In the genomic region with DNA sequence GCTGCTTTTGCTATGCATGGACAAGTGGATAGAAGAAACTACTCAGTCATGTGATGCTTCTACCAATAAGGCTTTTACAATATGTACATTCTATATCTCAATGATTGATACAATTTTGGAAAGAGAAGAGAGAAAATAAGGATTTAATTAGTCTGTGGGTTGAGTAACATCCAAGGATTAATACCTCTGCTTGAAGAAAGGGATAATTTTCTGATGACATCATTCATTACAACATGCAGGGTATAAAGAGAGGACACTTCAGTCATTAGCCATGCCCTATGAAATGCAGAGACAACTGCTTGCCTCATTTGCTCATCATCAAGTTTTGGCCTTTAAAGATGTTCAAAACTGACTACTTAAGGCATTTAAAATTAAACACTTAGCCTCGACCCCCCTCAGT, we compare ENCODE assay signal across 32 cellular contexts.
A peak's percentile ranks its signal among the peaks of the same experiment; 100 is the strongest.
DNase-seq lines count a peak whose midpoint lies in the region; FAIRE-seq and TF ChIP-seq lines count a peak whose summit lies in the region.
"Had no signal": no experiment of that assay in that cellular context is flagged by ENCODE, and none has a peak within 500 bp of the region (broad histone marks: within the 10 kb centered on the region; RNA-seq: fewer than 3 reads in every experiment).

No MANE protein-coding gene starts in this region.

- H2AFZ ChIP-seq in keratinocyte (ENCODE audit: control insufficient read depth, low read length) (no peak overlapping the region), neural progenitor cell (replicated peaks) (no peak overlapping the region)

- H3K9ac ChIP-seq in keratinocyte (ENCODE audit: control insufficient read depth, extremely low read depth, insufficient read depth, low read length) (no peak overlapping the region), neural progenitor cell (no peak overlapping the region)

- H3K36me3 ChIP-seq in A673 (ENCODE audit: insufficient read depth, low read length, poor library complexity, severe bottlenecking): no peaks in the 10 kb centered on the region
- no peaks in the 10 kb centered on the region for H3K36me3 ChIP-seq in keratinocyte (ENCODE audit: control insufficient read depth in 2 of 2, extremely low read depth in 1 of 2, insufficient read depth in 2 of 2, low read length in 2 of 2)
- H3K36me3 ChIP-seq in neural progenitor cell: no peaks in the 10 kb centered on the region
- H3K36me3 ChIP-seq: brain microvascular endothelial cell, gastroesophageal sphincter, HAP-1, SJCRH30, stomach, thyroid gland had no signal

- H3K27ac Mint-ChIP-seq in neural progenitor cell: no peak overlapping the region
- H3K27ac Mint-ChIP-seq: immature natural killer cell; naive thymus-derived CD4-positive, alpha-beta T cell had no signal

- no TSS peak for BruUV-seq in A673 (replicated peaks; lab: Mats Ljungman, UMichigan)

- H3K27me3 Mint-ChIP-seq in neural progenitor cell (ENCODE audit: insufficient read depth, low read depth): peaks cover 3% of the 10 kb centered on the region

- POLR2A ChIA-PET in A673 (lab: Charles Lee; ENCODE audit: low non-redundant PET): no interaction called here

- TF ChIP-seq CTCF in A673 (conservative IDR thresholded peaks at IDR 0.05; ENCODE audit: low read depth, low read length) (no peak), choroid plexus epithelial cell (conservative IDR thresholded peaks at IDR 0.05; ENCODE audit: low read depth, low read length) (no peak), keratinocyte (optimal IDR thresholded peaks at IDR 0.05 in 1 of 3, IDR thresholded peaks at IDR 0.05 in 1 of 3, conservative IDR thresholded peaks at IDR 0.05 in 1 of 3; ENCODE audit: extremely low read depth in 1 of 3, insufficient read depth in 2 of 3, low read length in 3 of 3) (no peak), neural progenitor cell (IDR thresholded peaks at IDR 0.05) (no peak)

- H3K9me3 ChIP-seq in A673 (ENCODE audit: low read depth, low read length, poor library complexity, severe bottlenecking) (no peaks in the 10 kb centered on the region), keratinocyte (ENCODE audit: control insufficient read depth, low read depth, low read length) (no peaks in the 10 kb centered on the region), neural progenitor cell (ENCODE audit: low read depth) (no peaks in the 10 kb centered on the region)
- H3K9me3 ChIP-seq: A549, gastroesophageal sphincter, HAP-1, SJCRH30, stomach, thyroid gland had no signal

- FAIRE-seq in keratinocyte (lab: Jason Lieb, UNC): peak; percentile 32
- FAIRE-seq: A549, endothelial cell of umbilical vein, GM18507, K562 had no signal

- H3K4me3 ChIP-seq in A673 (ENCODE audit: low read depth, low read length, poor library complexity, severe bottlenecking) (no peak overlapping the region), choroid plexus epithelial cell (ENCODE audit: low read depth, low read length) (no peak overlapping the region), keratinocyte (ENCODE audit: control insufficient read depth in 2 of 3, extremely low read depth in 1 of 3, insufficient read depth in 2 of 3, low read depth in 1 of 3, low read length in 3 of 3) (no peak overlapping the region), neural progenitor cell (no peak overlapping the region)
- H3K4me3 ChIP-seq: A549, gastroesophageal sphincter, HAP-1, K562, SJCRH30, stomach, thyroid gland had no signal

- dilution Hi-C loops in keratinocyte (cut with MboI; ENCODE audit: extremely low pct_ligation_motif_present, low sequenced_read_pairs): no loop called here

- no peaks in the 10 kb centered on the region for H3K27me3 ChIP-seq in A673 (replicated peaks; ENCODE audit: insufficient read depth, low read depth, low read length, poor library complexity)
- H3K27me3 ChIP-seq in keratinocyte (ENCODE audit: control insufficient read depth, extremely low read depth, insufficient read depth, low read length): no peaks in the 10 kb centered on the region
- no peaks in the 10 kb centered on the region for H3K27me3 ChIP-seq in neural progenitor cell
- H3K27me3 ChIP-seq: brain microvascular endothelial cell, gastroesophageal sphincter, SJCRH30, stomach, thyroid gland had no signal

- no peaks in the 10 kb centered on the region for H3K36me3 Mint-ChIP-seq in neural progenitor cell
- H3K36me3 Mint-ChIP-seq: immature natural killer cell; naive thymus-derived CD4-positive, alpha-beta T cell had no signal

- H3K79me2 ChIP-seq in keratinocyte (ENCODE audit: control insufficient read depth, insufficient read depth, low read length) (no peaks in the 10 kb centered on the region), neural progenitor cell (ENCODE audit: low read depth) (no peaks in the 10 kb centered on the region)

- CTCF ChIA-PET in A673 (lab: Charles Lee): no interaction called here

- H3K4me3 Mint-ChIP-seq in neural progenitor cell: no peak overlapping the region
- H3K4me3 Mint-ChIP-seq: immature natural killer cell; naive thymus-derived CD4-positive, alpha-beta T cell had no signal

- H3K4me2 ChIP-seq in keratinocyte (ENCODE audit: control insufficient read depth, extremely low read depth, insufficient read depth, low read depth, low read length): no peak overlapping the region
- no peak overlapping the region for H3K4me2 ChIP-seq in neural progenitor cell
- H3K4me2 ChIP-seq: A549 had no signal

- no peak overlapping the region for H3K27ac ChIP-seq in A673 (ENCODE audit: low read depth, low read length, poor library complexity, severe bottlenecking)
- H3K27ac ChIP-seq in keratinocyte (ENCODE audit: control insufficient read depth, insufficient read depth, low read length): no peak overlapping the region
- no peak overlapping the region for H3K27ac ChIP-seq in neural progenitor cell
- H3K27ac ChIP-seq: A549, brain microvascular endothelial cell, gastroesophageal sphincter, SJCRH30, stomach, thyroid gland had no signal

- H3F3A ChIP-seq in neural progenitor cell (ENCODE audit: low read depth): no peaks in the 10 kb centered on the region

- DNase-seq in A673 (ENCODE audit: low spot score): peak; percentile 33
- peak; percentile 60 for DNase-seq in HCEC 1CT
- peak; percentile 50 for DNase-seq in choroid plexus epithelial cell (ENCODE audit: low read depth)
- DNase-seq in keratinocyte (ENCODE audit: low read depth, low spot score): no peak
- no peak for DNase-seq in neural progenitor cell (ENCODE audit: low spot score)
- DNase-seq in middle frontal gyrus (ENCODE audit: extremely low spot score, low spot score): no peak
- DNase-seq in NCI-H524 treated with DMSO at 0.1 percent for 48 hours (lab: John Stamatoyannopoulos, UW): no peak
- DNase-seq in NCI-H1417 treated with DMSO at 0.1 percent for 48 hours (lab: John Stamatoyannopoulos, UW): no peak
- DNase-seq: activated CD4-positive, alpha-beta T cell treated with anti-CD3 and anti-CD28 coated beads, Interleukin-2, amount 50 U/mL, for 1 hour; activated naive CD4-positive, alpha-beta T cell treated with Interleukin-2 at 50 U/mL for 16 hours; activated T-cell treated with anti-CD3 and anti-CD28 coated beads, Interleukin-2, amount 50 U/mL, for 48 hours; brain microvascular endothelial cell; hippocampal formation; immature natural killer cell; MM.1S; naive thymus-derived CD4-positive, alpha-beta T cell; NCI-H1417; NCI-H2081; NCI-H226; NCI-H774; occipital lobe; SJCRH30; stimulated activated CD4-positive, alpha-beta T cell treated with anti-CD3 and anti-CD28 coated beads, Interleukin-2, amount 100 ng/mL, for 24 hours; stomach; T1000; thyroid gland had no signal

- H3K4me1 ChIP-seq in A673 (ENCODE audit: insufficient read depth, low read length, poor library complexity, severe bottlenecking): peaks cover 2% of the 10 kb centered on the region
- H3K4me1 ChIP-seq in keratinocyte (ENCODE audit: control insufficient read depth, extremely low read depth, insufficient read depth, low read length): peaks cover 14% of the 10 kb centered on the region
- no peaks in the 10 kb centered on the region for H3K4me1 ChIP-seq in neural progenitor cell
- H3K4me1 ChIP-seq: gastroesophageal sphincter, HAP-1, SJCRH30, thyroid gland had no signal

- intact Hi-C loops in A673 (cut with micrococcal nuclease; ENCODE audit: unreplicated experiment): no loop called here

- H4K20me1 ChIP-seq in keratinocyte (ENCODE audit: control insufficient read depth, extremely low read depth, insufficient read depth, low read length) (no peaks in the 10 kb centered on the region), neural progenitor cell (ENCODE audit: low read depth) (no peaks in the 10 kb centered on the region)

- H3K4me1 Mint-ChIP-seq in neural progenitor cell: no peaks in the 10 kb centered on the region

- H3K9me3 Mint-ChIP-seq in neural progenitor cell: no peaks in the 10 kb centered on the region
- H3K9me3 Mint-ChIP-seq: naive thymus-derived CD4-positive, alpha-beta T cell had no signal

- no peaks in the 10 kb centered on the region for H3K9me1 ChIP-seq in keratinocyte (ENCODE audit: control insufficient read depth, extremely low read depth, insufficient read depth, low read length)

Comparison
In these comparisons a context has a peak if more than half of its experiments do, and no peak if none do; other contexts are left out.
1. DNase-seq: peak in A673 (single experiment), HCEC 1CT (single experiment) and choroid plexus epithelial cell (single experiment); none in keratinocyte (single experiment), neural progenitor cell (single experiment), middle frontal gyrus (single experiment), NCI-H524 treated with DMSO at 0.1 percent for 48 hours (single experiment) and NCI-H1417 treated with DMSO at 0.1 percent for 48 hours (single experiment).